In genomic region chr15:70430029-70430428, GRCh38 we compare ENCODE assay signal across 16 cellular contexts.
DNase-seq lines count a peak whose midpoint lies in the region; ATAC-seq, FAIRE-seq and TF ChIP-seq lines count a peak whose summit lies in the region.
"Had no signal": no experiment of that assay in that cellular context is flagged by ENCODE, and none has a peak within 500 bp of the region (broad histone marks: within the 10 kb centered on the region; RNA-seq: fewer than 3 reads in every experiment).

No MANE protein-coding gene starts in this region.

- CTCF ChIA-PET in SK-N-SH (lab: Yijun Ruan, JAX), result no interaction called here

- ATAC-seq in SK-N-SH treated with all-trans-retinoic acid at 6 μM for 48 hours, result no peak

- TF ChIP-seq CTCF in SK-N-SH (IDR thresholded peaks at IDR 0.05) (no peak), fibroblast of lung (conservative IDR thresholded peaks at IDR 0.05 in 1 of 2, IDR thresholded peaks at IDR 0.05 in 1 of 2; ENCODE audit: low read depth in 1 of 2, low read length in 2 of 2) (no peak), colonic mucosa (IDR thresholded peaks at IDR 0.05) (no peak)

- DNase-seq in SK-N-SH (no peak), OCI-M1 (lab: John Stamatoyannopoulos, UW) (peak; percentile 39), fibroblast of lung (ENCODE audit: low read depth in 2 of 2) (peak; percentile 74 to 77), small intestine (peak; percentile 78), colonic mucosa (no peak), G401 (ENCODE audit: low spot score) (no peak), HAP-1 (ENCODE audit: low spot score in 2 of 2) (no peak)
- DNase-seq: 8988T; activated naive CD8-positive, alpha-beta T cell treated with anti-CD3 and anti-CD28 coated beads, Interleukin-2, amount 10 ng/mL, durations not matched to agents 7 days and 5 days; H7; midbrain; NCI-H1092 treated with DMSO at 0.1 percent for 48 hours; NCI-H2227 treated with DMSO at 0.1 percent for 48 hours; ovary; spleen had no signal

- in situ Hi-C loops in G401 (cut with HindIII; ENCODE audit: low sequenced_read_pairs) (no loop called here), HAP-1 (cut with MboI; ENCODE audit: low sequenced_read_pairs) (no loop called here)

- FAIRE-seq in small intestine (lab: Jason Lieb, UNC), result no peak

- H2AFZ ChIP-seq in SK-N-SH (ENCODE audit: low read depth) (no peak overlapping the region), fibroblast of lung (ENCODE audit: low read length) (no peak overlapping the region)

- WGBS in SK-N-SH (ENCODE audit: low lambda C conversion rate), result 47% methylated on average over 1 of the region's 1 CpG
- 22 to 56% (median 33%) methylated on average over 1 of the region's 1 CpG for WGBS in small intestine, 3 donors

- H3K9ac ChIP-seq in SK-N-SH, result no peak overlapping the region
- no peak overlapping the region for H3K9ac ChIP-seq in fibroblast of lung (ENCODE audit: insufficient read depth, low read length)
- no peak overlapping the region for H3K9ac ChIP-seq in colonic mucosa (ENCODE audit: low read depth in 2 of 2, low read length in 2 of 2)

- H3K27me3 ChIP-seq in SK-N-SH (ENCODE audit: insufficient read depth) (peaks cover 6% of the 10 kb centered on the region; the same call in 1 of the 2 replicates), fibroblast of lung (ENCODE audit: control insufficient read depth, insufficient read depth, low read length) (peaks cover 4% of the 10 kb centered on the region), small intestine (ENCODE audit: control insufficient read depth in 2 of 2, insufficient read depth in 2 of 2, low read length in 2 of 2) (no peaks in the 10 kb centered on the region), colonic mucosa (no peaks in the 10 kb centered on the region), HAP-1 (ENCODE audit: low read depth) (no peaks in the 10 kb centered on the region)
- H3K27me3 ChIP-seq: ovary had no signal

- H3K9me3 ChIP-seq in SK-N-SH (no peaks in the 10 kb centered on the region), fibroblast of lung (ENCODE audit: control insufficient read depth, insufficient read depth, low read depth, low read length) (no peaks in the 10 kb centered on the region), small intestine (ENCODE audit: control insufficient read depth, low read depth) (no peaks in the 10 kb centered on the region), colonic mucosa (no peaks in the 10 kb centered on the region), HAP-1 (no peaks in the 10 kb centered on the region)
- H3K9me3 ChIP-seq: ovary had no signal

- no peak for TF ChIP-seq EP300 in SK-N-SH (IDR thresholded peaks at IDR 0.05; ENCODE audit: borderline replicate concordance in 1 of 2, low read depth in 1 of 2, low read length in 1 of 2)

- H3K4me3 ChIP-seq in SK-N-SH (ENCODE audit: low read depth in 2 of 2, low read length in 1 of 2), result no peak overlapping the region
- no peak overlapping the region for H3K4me3 ChIP-seq in fibroblast of lung (replicated peaks in 1 of 4; ENCODE audit: control extremely low read depth in 1 of 4, insufficient read depth in 1 of 4, low read depth in 3 of 4, low read length in 4 of 4)
- H3K4me3 ChIP-seq in small intestine (ENCODE audit: low read depth in 1 of 2, low read length in 2 of 2), result no peak overlapping the region
- no peak overlapping the region for H3K4me3 ChIP-seq in colonic mucosa
- no peak overlapping the region for H3K4me3 ChIP-seq in HAP-1
- H3K4me3 ChIP-seq: ovary, spleen had no signal

- POLR2A ChIA-PET in SK-N-SH (lab: Yijun Ruan, JAX), result no interaction called here

- H3K9me2 ChIP-seq in SK-N-SH, result no peaks in the 10 kb centered on the region

- H3K4me2 ChIP-seq in SK-N-SH (no peak overlapping the region), fibroblast of lung (ENCODE audit: extremely low read depth, insufficient read depth, low read length) (no peak overlapping the region)

- TF ChIP-seq RAD21 in SK-N-SH (IDR thresholded peaks at IDR 0.05; ENCODE audit: low read length), result no peak

- no peaks in the 10 kb centered on the region for H3F3A ChIP-seq in SK-N-SH (replicated peaks; ENCODE audit: insufficient read depth)

- H3K36me3 ChIP-seq in SK-N-SH (replicated peaks in 1 of 2; ENCODE audit: control insufficient read depth in 1 of 2, insufficient read depth in 2 of 2, low read length in 1 of 2) (no peaks in the 10 kb centered on the region), fibroblast of lung (ENCODE audit: control insufficient read depth, insufficient read depth, low read length) (no peaks in the 10 kb centered on the region), small intestine (ENCODE audit: control insufficient read depth in 2 of 2, insufficient read depth in 2 of 2, low read length in 2 of 2) (no peaks in the 10 kb centered on the region), colonic mucosa (no peaks in the 10 kb centered on the region), HAP-1 (replicated peaks) (no peaks in the 10 kb centered on the region)
- H3K36me3 ChIP-seq: ovary, spleen had no signal

- H3K27ac ChIP-seq in SK-N-SH (ENCODE audit: low read depth in 2 of 2, low read length in 1 of 2) (no peak overlapping the region), fibroblast of lung (ENCODE audit: insufficient read depth, low read length) (no peak overlapping the region), small intestine (ENCODE audit: low read depth in 1 of 2, low read length in 1 of 2) (no peak overlapping the region), colonic mucosa (no peak overlapping the region)
- H3K27ac ChIP-seq: ovary, spleen had no signal

- intact Hi-C loops in colonic mucosa (cut with DNase I), result no loop called here

- H3K79me2 ChIP-seq in SK-N-SH (ENCODE audit: insufficient read depth), result no peaks in the 10 kb centered on the region
- H3K79me2 ChIP-seq in fibroblast of lung (ENCODE audit: control insufficient read depth, insufficient read depth, low read length), result no peaks in the 10 kb centered on the region

- H4K20me1 ChIP-seq in SK-N-SH (ENCODE audit: insufficient read depth) (no peaks in the 10 kb centered on the region), fibroblast of lung (ENCODE audit: control insufficient read depth, extremely low read depth, insufficient read depth, low read length) (no peaks in the 10 kb centered on the region)

- H3K4me1 ChIP-seq in SK-N-SH (ENCODE audit: control insufficient read depth in 1 of 2, insufficient read depth in 2 of 2, low read depth in 1 of 2, low read length in 1 of 2) (peaks cover 0 to 39% of the 10 kb centered on the region in 2 experiments; a peak in 2 of 4 replicates), fibroblast of lung (ENCODE audit: control insufficient read depth, extremely low read depth, insufficient read depth, low read length) (peaks cover 2% of the 10 kb centered on the region), small intestine (ENCODE audit: control insufficient read depth in 2 of 2, insufficient read depth in 1 of 2, low read depth in 1 of 2, low read length in 1 of 2) (peaks cover 2 to 7% of the 10 kb centered on the region in 2 donors), colonic mucosa (no peaks in the 10 kb centered on the region), HAP-1 (no peaks in the 10 kb centered on the region)

TF ChIP-seq in SK-N-SH treated with all-trans-retinoic acid at 6 μM for 48 hours, 23 proteins besides CTCF, POLR2A, EP300 and RAD21:
- TF ChIP-seq GLIS3 (CRISPR knock-in tag; IDR thresholded peaks at IDR 0.05) (no peak), ZNF70 (CRISPR knock-in tag; IDR thresholded peaks at IDR 0.05) (no peak), ISL1 (CRISPR knock-in tag; IDR thresholded peaks at IDR 0.05) (peak; percentile 40)
- TF ChIP-seq, protein P1, sequence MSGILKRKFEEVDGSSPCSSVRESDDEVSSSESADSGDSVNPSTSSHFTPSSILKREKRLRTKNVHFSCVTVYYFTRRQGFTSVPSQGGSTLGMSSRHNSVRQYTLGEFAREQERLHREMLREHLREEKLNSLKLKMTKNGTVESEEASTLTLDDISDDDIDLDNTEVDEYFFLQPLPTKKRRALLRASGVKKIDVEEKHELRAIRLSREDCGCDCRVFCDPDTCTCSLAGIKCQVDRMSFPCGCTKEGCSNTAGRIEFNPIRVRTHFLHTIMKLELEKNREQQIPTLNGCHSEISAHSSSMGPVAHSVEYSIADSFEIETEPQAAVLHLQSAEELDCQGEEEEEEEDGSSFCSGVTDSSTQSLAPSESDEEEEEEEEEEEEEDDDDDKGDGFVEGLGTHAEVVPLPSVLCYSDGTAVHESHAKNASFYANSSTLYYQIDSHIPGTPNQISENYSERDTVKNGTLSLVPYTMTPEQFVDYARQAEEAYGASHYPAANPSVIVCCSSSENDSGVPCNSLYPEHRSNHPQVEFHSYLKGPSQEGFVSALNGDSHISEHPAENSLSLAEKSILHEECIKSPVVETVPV (CRISPR knock-in tag; IDR thresholded peaks at IDR 0.05), result no peak

TF ChIP-seq in SK-N-SH, 30 proteins besides CTCF, POLR2A, EP300 and RAD21:
- no peak for TF ChIP-seq RCOR1 (IDR thresholded peaks at IDR 0.05; ENCODE audit: low read length)
- no peak for TF ChIP-seq IRF3 (IDR thresholded peaks at IDR 0.05; ENCODE audit: low read depth, low read length)
- TF ChIP-seq GATA2 (CRISPR knock-in tag; IDR thresholded peaks at IDR 0.05), result no peak
- TF ChIP-seq SMC3 (IDR thresholded peaks at IDR 0.05; ENCODE audit: low read depth, low read length), result no peak
- TF ChIP-seq FOXJ3 (CRISPR knock-in tag; IDR thresholded peaks at IDR 0.05), result no peak
- no peak for TF ChIP-seq FOSL2 (IDR thresholded peaks at IDR 0.05; ENCODE audit: borderline replicate concordance, low read depth)
- no peak for TF ChIP-seq RXRA (IDR thresholded peaks at IDR 0.05; ENCODE audit: borderline replicate concordance, low read depth)
- no peak for TF ChIP-seq YY1 (IDR thresholded peaks at IDR 0.05; ENCODE audit: low read depth)
- TF ChIP-seq USF1 (IDR thresholded peaks at IDR 0.05; ENCODE audit: borderline replicate concordance, low read depth), result no peak
- no peak for TF ChIP-seq ELF1 (IDR thresholded peaks at IDR 0.05)

Comparison
In these comparisons a context has a peak if more than half of its experiments do, and no peak if none do; other contexts are left out.
1. DNase-seq: peak in OCI-M1 (single experiment), fibroblast of lung (2 of 2) and small intestine (single experiment); none in SK-N-SH (single experiment), colonic mucosa (single experiment), G401 (single experiment) and HAP-1 (0 of 2).